ENCODE assay signal across 22 cellular contexts in genomic region chr13:19189368-19189767, GRCh38. TPM values are rescaled to one million over a fixed set of nuclear protein-coding genes. Genes with fewer than 3 reads are reported as not detected.
"Had no signal": no experiment of that assay in that cellular context is flagged by ENCODE, and none has a peak within 500 bp of the region (broad histone marks: within the 10 kb centered on the region; RNA-seq: fewer than 3 reads in every experiment).

No MANE protein-coding gene starts in this region.

RNA-seq across cellular contexts. Expression of gene TUBA3C, which starts 7.7 kb away (rescaled TPM):
- total RNA-seq: activated CD4-positive, alpha-beta memory T cell treated with anti-CD3 and anti-CD28 coated beads for 36 hours; activated CD4-positive, alpha-beta T cell treated with anti-CD3 and anti-CD28 coated beads for 36 hours; activated CD8-positive, alpha-beta memory T cell treated with anti-CD3 and anti-CD28 coated beads for 36 hours; activated CD8-positive, alpha-beta T cell treated with anti-CD3 and anti-CD28 coated beads for 36 hours; activated naive CD4-positive, alpha-beta T cell treated with anti-CD3 and anti-CD28 coated beads for 36 hours; activated naive CD4-positive, alpha-beta T cell treated with anti-CD3 and anti-CD28 coated beads, Interleukin-2, amount 50 U/mL, for 72 hours; activated naive CD8-positive, alpha-beta T cell treated with anti-CD3 and anti-CD28 coated beads for 36 hours; activated T-cell treated with anti-CD3 and anti-CD28 coated beads, Interleukin-2, amount 50 U/mL, for 4 hours; activated T-cell treated with anti-CD3 and anti-CD28 coated beads, Interleukin-2, amount 50 U/mL, for 72 hours; activated T-helper 1 cell treated with anti-CD3 and anti-CD28 coated beads, Interleukin-12 subunit alpha, Interleukin-12 subunit beta, Interleukin-2, Interleukin-4 antibody, amounts not matched to agents 30 ng/mL and 10 ng/mL and 1 ng/mL, durations not matched to agents 14 hours and 24 hours and 36 hours; activated T-helper 17 cell treated with anti-CD3 and anti-CD28 coated beads, Interleukin-2, amount 50 U/mL, for 72 hours; adrenal gland; aorta; astrocyte; body of pancreas; breast epithelium; cerebellum; T-cell; T-helper 1 cell treated with Interleukin-12 subunit alpha and Interleukin-12 subunit beta and Interleukin-4 antibody, amounts not matched to agents 30 ng/mL and 1 ng/mL, for 36 hours; T-helper 17 cell; T-helper 2 cell treated with Interferon-gamma antibody and Interleukin-4, amounts not matched to agents 100 ng/mL and 5 ng/mL, for 36 hours; WTC11 had no signal
